Comparison of ENCODE assay signal across 8 cellular contexts in the genomic region with DNA sequence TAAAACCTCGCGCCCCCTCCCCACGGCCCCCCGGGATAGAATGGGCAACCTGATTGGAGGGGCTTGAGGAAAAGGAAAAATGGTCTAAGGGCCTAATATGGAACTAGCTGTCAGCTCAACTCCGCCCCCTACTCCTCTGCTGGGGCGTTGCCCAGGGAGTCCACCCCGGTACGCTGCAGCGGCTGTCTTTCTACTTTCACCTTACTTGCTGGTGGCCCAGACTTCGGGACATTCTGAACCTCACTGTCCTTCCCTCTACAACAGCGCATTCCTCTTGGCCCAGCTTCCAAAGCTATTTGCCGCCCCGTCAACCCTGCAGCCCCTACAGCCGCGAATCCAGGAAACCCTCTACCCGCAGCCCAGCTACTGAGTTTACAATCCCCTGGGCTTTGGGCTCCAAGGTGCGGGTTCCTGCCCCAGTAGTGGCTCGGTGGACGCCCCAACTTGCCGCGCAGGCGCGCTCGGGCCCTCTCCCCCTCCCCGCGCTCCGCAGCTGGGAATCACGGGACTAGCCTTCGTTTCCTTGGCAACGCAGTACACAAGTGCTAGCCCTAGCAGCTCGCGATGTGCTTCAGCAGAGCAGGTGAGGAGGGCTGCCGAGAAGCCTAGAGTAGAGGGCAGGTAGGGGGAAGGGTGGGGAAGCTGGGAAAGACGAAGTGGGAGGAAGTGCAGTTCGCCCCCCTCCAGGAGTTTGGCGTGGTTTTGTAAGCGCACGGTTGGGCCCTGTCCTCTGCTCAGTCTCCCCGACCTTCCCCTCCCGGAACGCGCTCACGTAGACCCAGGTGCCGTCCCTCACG. TPM values are rescaled to one million over a fixed set of nuclear protein-coding genes. Genes with fewer than 3 reads are reported as not detected.
DNase-seq lines count a peak whose midpoint lies in the region; ATAC-seq and TF ChIP-seq lines count a peak whose summit lies in the region.

No MANE protein-coding gene starts in this region.

- H3K27me3 ChIP-seq in vagina, result no peaks in the 10 kb centered on the region

- no peaks in the 10 kb centered on the region for H3K36me3 ChIP-seq in vagina

- H3K9me3 ChIP-seq in vagina, result no peaks in the 10 kb centered on the region

- peak; percentile 94 for ATAC-seq in HG02759 (IDR thresholded peaks at IDR 0.05; ENCODE audit: unreplicated experiment)

- intact Hi-C loops in vagina (cut with DNase I), result no loop called here

- H3K27ac ChIP-seq in vagina, result peak overlapping the region; percentile 57

- TF ChIP-seq POLR2A in vagina (IDR thresholded peaks at IDR 0.05), result no peak

- peak; percentile 92 for DNase-seq in GM12865 (ENCODE audit: low read depth)
- peak; percentile 47 for DNase-seq in NCI-H1417 treated with DMSO at 0.1 percent for 48 hours (lab: John Stamatoyannopoulos, UW)
- peak; percentile 78 to 88 (median 86) for DNase-seq in T-helper 1 cell
- DNase-seq in anterior cingulate cortex (lab: John Stamatoyannopoulos, UW), result peak in 57 of 58 donors; percentile 33 to 88 (median 75)
- peak; percentile 56 for DNase-seq in hepatic stellate cell (ENCODE audit: low spot score)
- DNase-seq in putamen (ENCODE audit: low spot score), result peak; percentile 79
- no peak for DNase-seq in vagina (ENCODE audit: extremely low spot score in 2 of 2)

- peak overlapping the region; percentile 80 for H3K4me3 ChIP-seq in GM12865 (ENCODE audit: low read depth, low read length)
- H3K4me3 ChIP-seq in vagina, result peak overlapping the region; percentile 45 to 62

- peaks cover 9% of the 10 kb centered on the region for H3K4me1 ChIP-seq in vagina

- TF ChIP-seq CTCF in GM12865 (IDR thresholded peaks at IDR 0.05; ENCODE audit: insufficient read depth, low read depth, low read length, missing control alignments), result peak; percentile 28
- TF ChIP-seq CTCF in vagina (IDR thresholded peaks at IDR 0.05), result no peak

RNA-seq across cellular contexts. Expression of gene CHIA, which starts 55.6 kb away (rescaled TPM):
- total RNA-seq in vagina, result not detected

Comparison
In these comparisons a context has a peak if more than half of its experiments do, and no peak if none do; other contexts are left out.
1. DNase-seq: peak in GM12865 (single experiment), NCI-H1417 treated with DMSO at 0.1 percent for 48 hours (single experiment), T-helper 1 cell (5 of 5), anterior cingulate cortex (57 of 58), hepatic stellate cell (single experiment) and putamen (single experiment); none in vagina (0 of 2).